1 cellular context compared by ENCODE assay signal in the genomic region with DNA sequence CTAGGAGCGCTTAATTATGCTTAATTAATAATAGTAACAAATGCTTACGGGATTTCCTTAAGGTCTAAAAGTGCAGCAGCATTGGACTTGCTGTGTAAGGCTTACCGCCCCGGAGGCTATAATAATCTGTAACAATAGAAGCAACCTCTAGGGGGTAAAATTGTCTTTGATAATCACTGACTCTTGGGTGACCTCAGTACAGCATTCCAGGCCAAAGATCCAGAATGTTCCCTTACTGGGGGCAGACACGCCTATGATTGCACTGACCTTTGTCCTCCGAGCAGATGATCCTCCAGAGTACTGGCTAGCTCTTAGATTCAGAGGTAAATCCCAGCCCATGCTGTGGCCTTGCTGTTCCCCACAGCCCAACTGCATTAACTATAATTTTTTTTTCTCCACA.
TF ChIP-seq lines count a peak whose summit lies in the region.

No MANE protein-coding gene starts in this region.

TF ChIP-seq in HepG2, 621 proteins besides CTCF, POLR2A, EP300 and RAD21:
- no peak for TF ChIP-seq PAXIP1 (CRISPR knock-in tag; conservative IDR thresholded peaks at IDR 0.05)
- no peak for TF ChIP-seq HOXA7 (CRISPR knock-in tag; IDR thresholded peaks at IDR 0.05)
- TF ChIP-seq E2F1 (CRISPR knock-in tag; IDR thresholded peaks at IDR 0.05), result no peak
- TF ChIP-seq RFX3 (CRISPR knock-in tag; IDR thresholded peaks at IDR 0.05), result no peak
- TF ChIP-seq PCBP2 (optimal IDR thresholded peaks at IDR 0.05; ENCODE audit: low read depth, low read length, poor library complexity, severe bottlenecking), result no peak
TF ChIP-seq in HepG2: peak in this region for 0.
